ENCODE assay signal across 25 cellular contexts in the genomic region with DNA sequence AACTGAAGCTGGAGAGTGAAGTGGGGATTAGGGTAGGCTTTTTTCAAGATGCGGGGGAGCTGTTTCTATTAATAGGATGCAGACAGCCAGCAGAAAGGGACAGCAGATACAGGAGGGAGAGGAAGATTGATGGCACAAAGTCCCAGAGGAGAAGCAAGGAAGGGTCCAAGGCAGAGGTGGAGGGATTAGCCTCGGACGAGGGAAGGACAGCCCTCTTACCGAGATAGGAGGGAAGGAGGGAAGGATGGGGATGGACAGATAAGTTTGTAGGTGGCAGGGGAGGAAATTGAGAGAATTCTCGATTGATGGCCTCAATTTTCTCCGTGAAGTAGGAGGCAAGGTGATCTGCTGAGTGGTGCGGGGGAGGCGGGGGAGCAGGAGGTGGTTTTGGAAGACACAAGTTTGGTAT.
"Had no signal": no experiment of that assay in that cellular context is flagged by ENCODE, and none has a peak within 500 bp of the region (broad histone marks: within the 10 kb centered on the region; RNA-seq: fewer than 3 reads in every experiment).

No MANE protein-coding gene starts in this region.

- DNase-seq: activated CD4-positive, alpha-beta memory T cell treated with anti-CD3 and anti-CD28 coated beads, Interleukin-2, amount 10 ng/mL, durations not matched to agents 7 days and 5 days; activated CD4-positive, alpha-beta T cell treated with anti-CD3 and anti-CD28 coated beads for 1 hour; activated CD4-positive, alpha-beta T cell treated with anti-CD3 and anti-CD28 coated beads for 4 hours; activated CD4-positive, alpha-beta T cell treated with anti-CD3 and anti-CD28 coated beads, Interleukin-2, amount 10 ng/mL, durations not matched to agents 7 days and 5 days; activated CD4-positive, alpha-beta T cell treated with anti-CD3 and anti-CD28 coated beads, Interleukin-2, amount 50 U/mL, for 4 hours; activated effector memory CD4-positive, alpha-beta T cell treated with Interleukin-2 at 50 U/mL for 16 hours; activated gamma-delta T cell treated with Interleukin-2 at 50 U/mL for 16 hours; activated naive CD4-positive, alpha-beta T cell treated with anti-CD3 and anti-CD28 coated beads, Interleukin-2, amount 50 U/mL, for 16 hours; activated naive CD4-positive, alpha-beta T cell treated with Interleukin-2 at 50 U/mL for 16 hours; activated T-cell treated with anti-CD3 and anti-CD28 coated beads, Interleukin-2, amount 50 U/mL, for 4 hours; amniotic stem cell; brain microvascular endothelial cell; effector memory CD4-positive, alpha-beta T cell; endodermal cell; foreskin fibroblast; head of caudate nucleus; T-helper 2 cell had no signal

- H3K4me3 ChIP-seq: coronary artery, dorsolateral prefrontal cortex had no signal

- FAIRE-seq: astrocyte, bronchial epithelial cell, frontal cortex had no signal

- H3K36me3 ChIP-seq: brain microvascular endothelial cell had no signal

- ATAC-seq: activated T-cell treated with anti-CD3 and anti-CD28 coated beads, Interleukin-2, amount 50 U/mL, for 4 hours; activated T-helper 17 cell treated with anti-CD3 and anti-CD28 coated beads, Interleukin-2, amount 50 U/mL, for 72 hours; esophagus mucosa; WTC11 had no signal

- H3K27ac ChIP-seq: brain microvascular endothelial cell, coronary artery, dorsolateral prefrontal cortex had no signal

- H3K27me3 ChIP-seq: brain microvascular endothelial cell, dorsolateral prefrontal cortex had no signal
